Comparison of ENCODE assay signal across 24 cellular contexts in genomic region chr10:22580711-22581110, GRCh38.
DNase-seq lines count a peak whose midpoint lies in the region; ATAC-seq and TF ChIP-seq lines count a peak whose summit lies in the region.
"Had no signal": no experiment of that assay in that cellular context is flagged by ENCODE, and none has a peak within 500 bp of the region (broad histone marks: within the 10 kb centered on the region; RNA-seq: fewer than 3 reads in every experiment).

No MANE protein-coding gene starts in this region.

- no peaks in the 10 kb centered on the region for H3K27me3 Mint-ChIP-seq in activated CD4-positive, alpha-beta memory T cell treated with anti-CD3 and anti-CD28 coated beads, Interleukin-2, amount 10 ng/mL, durations not matched to agents 7 days and 5 days
- H3K27me3 Mint-ChIP-seq in activated CD4-positive, alpha-beta memory T cell treated with anti-CD3 and anti-CD28 coated beads for 36 hours: no peaks in the 10 kb centered on the region
- H3K27me3 Mint-ChIP-seq in T-helper 17 cell: no peaks in the 10 kb centered on the region
- H3K27me3 Mint-ChIP-seq: activated naive CD4-positive, alpha-beta T cell treated with anti-CD3 and anti-CD28 coated beads, Interleukin-2, amount 50 U/mL, for 24 hours; T-cell had no signal

- POLR2A ChIA-PET in activated CD4-positive, alpha-beta memory T cell treated with anti-CD3 and anti-CD28 coated beads, Interleukin-2, amount 10 ng/mL, durations not matched to agents 7 days and 5 days (lab: Charles Lee): no interaction called here
- POLR2A ChIA-PET in activated CD4-positive, alpha-beta memory T cell treated with anti-CD3 and anti-CD28 coated beads for 36 hours (lab: Charles Lee): no interaction called here

- H3K27ac ChIP-seq in neutrophil: peak overlapping the region; percentile 79
- H3K27ac ChIP-seq: VCaP had no signal

- H3K9me3 Mint-ChIP-seq in activated CD4-positive, alpha-beta memory T cell treated with anti-CD3 and anti-CD28 coated beads, Interleukin-2, amount 10 ng/mL, durations not matched to agents 7 days and 5 days: no peaks in the 10 kb centered on the region
- no peaks in the 10 kb centered on the region for H3K9me3 Mint-ChIP-seq in activated CD4-positive, alpha-beta memory T cell treated with anti-CD3 and anti-CD28 coated beads for 36 hours
- H3K9me3 Mint-ChIP-seq: activated naive CD4-positive, alpha-beta T cell treated with anti-CD3 and anti-CD28 coated beads, Interleukin-2, amount 50 U/mL, for 24 hours; nephron; T-cell had no signal

- no peak for TF ChIP-seq CTCF in neutrophil (IDR thresholded peaks at IDR 0.05)

- ATAC-seq in T-helper 17 cell (no peak), GM19324 (IDR thresholded peaks at IDR 0.05; ENCODE audit: low FRiP score, unreplicated experiment) (no peak)
- ATAC-seq: PC-3, T-cell had no signal

- H3K27me3 ChIP-seq in neutrophil: no peaks in the 10 kb centered on the region
- H3K27me3 ChIP-seq: MG63 had no signal

- peaks cover 15 to 18% of the 10 kb centered on the region in 2 experiments for H3K4me1 ChIP-seq in neutrophil (ENCODE audit: control insufficient read depth in 1 of 2, insufficient read depth in 1 of 2, low read depth in 1 of 2, low read length in 1 of 2)

- no peak overlapping the region for H3K4me3 ChIP-seq in neutrophil (ENCODE audit: low read depth in 1 of 2, low read length in 1 of 2)
- H3K4me3 ChIP-seq: MG63 had no signal

- peaks cover 28% of the 10 kb centered on the region for H3K36me3 ChIP-seq in neutrophil
- H3K36me3 ChIP-seq: MG63 had no signal

- peaks cover 9% of the 10 kb centered on the region for H3K4me1 Mint-ChIP-seq in activated CD4-positive, alpha-beta memory T cell treated with anti-CD3 and anti-CD28 coated beads, Interleukin-2, amount 10 ng/mL, durations not matched to agents 7 days and 5 days
- H3K4me1 Mint-ChIP-seq in activated CD4-positive, alpha-beta memory T cell treated with anti-CD3 and anti-CD28 coated beads for 36 hours (ENCODE audit: low read depth): peaks cover 34% of the 10 kb centered on the region
- peaks cover 30% of the 10 kb centered on the region for H3K4me1 Mint-ChIP-seq in T-helper 17 cell

- H3K4me3 Mint-ChIP-seq in activated CD4-positive, alpha-beta memory T cell treated with anti-CD3 and anti-CD28 coated beads, Interleukin-2, amount 10 ng/mL, durations not matched to agents 7 days and 5 days: no peak overlapping the region
- H3K4me3 Mint-ChIP-seq in activated CD4-positive, alpha-beta memory T cell treated with anti-CD3 and anti-CD28 coated beads for 36 hours: no peak overlapping the region
- H3K4me3 Mint-ChIP-seq in T-helper 17 cell: no peak overlapping the region
- H3K4me3 Mint-ChIP-seq: activated naive CD4-positive, alpha-beta T cell treated with anti-CD3 and anti-CD28 coated beads, Interleukin-2, amount 50 U/mL, for 24 hours; nephron; T-cell had no signal

- intact Hi-C loops in activated CD4-positive, alpha-beta memory T cell treated with anti-CD3 and anti-CD28 coated beads for 36 hours (cut with micrococcal nuclease): no loop called here

- H3K27ac Mint-ChIP-seq in activated CD4-positive, alpha-beta memory T cell treated with anti-CD3 and anti-CD28 coated beads, Interleukin-2, amount 10 ng/mL, durations not matched to agents 7 days and 5 days: peak overlapping the region; percentile 28
- H3K27ac Mint-ChIP-seq in activated CD4-positive, alpha-beta memory T cell treated with anti-CD3 and anti-CD28 coated beads for 36 hours: no peak overlapping the region
- H3K27ac Mint-ChIP-seq in T-helper 17 cell: peak overlapping the region; percentile 34

- peaks cover 54% of the 10 kb centered on the region for H3K36me3 Mint-ChIP-seq in activated CD4-positive, alpha-beta memory T cell treated with anti-CD3 and anti-CD28 coated beads, Interleukin-2, amount 10 ng/mL, durations not matched to agents 7 days and 5 days (ENCODE audit: low read depth)
- H3K36me3 Mint-ChIP-seq in activated CD4-positive, alpha-beta memory T cell treated with anti-CD3 and anti-CD28 coated beads for 36 hours: peaks cover 25% of the 10 kb centered on the region
- peaks cover 9% of the 10 kb centered on the region for H3K36me3 Mint-ChIP-seq in T-helper 17 cell (ENCODE audit: low read depth)

- CTCF ChIA-PET in activated CD4-positive, alpha-beta memory T cell treated with anti-CD3 and anti-CD28 coated beads, Interleukin-2, amount 10 ng/mL, durations not matched to agents 7 days and 5 days (lab: Charles Lee): interaction anchor here (0.9 kb wide), 1 partner anchor 10 kb away, joined by 5 read pairs; no protein-coding TSS in a partner anchor
- CTCF ChIA-PET in activated CD4-positive, alpha-beta memory T cell treated with anti-CD3 and anti-CD28 coated beads for 36 hours (lab: Charles Lee): no interaction called here

- no peak for DNase-seq in activated CD4-positive, alpha-beta memory T cell treated with anti-CD3 and anti-CD28 coated beads, Interleukin-2, amount 10 ng/mL, durations not matched to agents 7 days and 5 days
- no peak for DNase-seq in activated CD4-positive, alpha-beta memory T cell treated with anti-CD3 and anti-CD28 coated beads for 36 hours
- peak; percentile 63 for DNase-seq in NCI-H1105 (lab: John Stamatoyannopoulos, UW)
- DNase-seq in T-helper 17 cell: no peak
- DNase-seq in islet precursor cell: no peak
- no peak for DNase-seq in inferior parietal cortex (ENCODE audit: extremely low spot score)
- DNase-seq: activated CD4-positive, alpha-beta T cell treated with anti-CD3 and anti-CD28 coated beads, Interleukin-2, amount 50 U/mL, for 48 hours; activated T-cell treated with anti-CD3 and anti-CD28 coated beads, Interleukin-2, amount 50 U/mL, for 48 hours; C1 segment of cervical spinal cord; mesendoderm; MG63; NCI-H2081 treated with DMSO at 0.1 percent for 48 hours; NCI-H82; PC-3; posterior cingulate gyrus; SHP77 treated with DMSO at 0.1 percent for 48 hours; stimulated activated CD4-positive, alpha-beta T cell treated with anti-CD3 and anti-CD28 coated beads, Interleukin-1b, Interleukin-23, amount 100 ng/mL, for 48 hours; stimulated activated naive CD4-positive, alpha-beta T cell; T-cell had no signal

- H3K9me3 ChIP-seq in T-helper 17 cell (ENCODE audit: control insufficient read depth, low read length, poor library complexity, severe bottlenecking) (no peaks in the 10 kb centered on the region), neutrophil (no peaks in the 10 kb centered on the region)
- H3K9me3 ChIP-seq: MG63 had no signal
